ENCODE assay signal across 7 cellular contexts in the genomic region with DNA sequence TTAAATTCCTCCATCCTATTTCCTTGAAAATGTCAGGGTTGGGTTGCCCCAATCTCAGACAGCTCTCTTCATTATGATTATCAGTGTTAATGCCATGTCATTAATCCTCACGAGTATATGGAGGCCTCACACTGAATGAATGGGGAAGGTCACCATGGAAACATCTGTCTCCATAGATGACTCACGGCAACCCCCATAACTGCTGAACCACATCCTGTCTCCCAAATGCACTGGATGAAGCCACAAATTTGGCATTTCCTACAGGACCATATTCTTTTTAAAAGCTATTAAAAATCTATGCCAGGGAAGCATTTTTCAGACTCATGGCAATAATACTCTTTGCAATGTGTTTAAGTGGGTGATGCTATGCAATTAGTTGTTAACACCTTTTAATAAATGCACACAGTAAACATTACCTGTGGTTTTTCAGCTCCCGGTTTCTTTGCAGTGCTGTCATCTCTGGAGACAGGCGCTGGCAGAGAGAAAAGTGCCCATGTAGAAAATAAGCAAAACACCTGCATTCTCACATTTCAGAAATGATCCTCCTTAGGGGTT.
DNase-seq lines count a peak whose midpoint lies in the region; ATAC-seq and TF ChIP-seq lines count a peak whose summit lies in the region.

No MANE protein-coding gene starts in this region.

- H3K9me3 ChIP-seq in upper lobe of right lung: no peaks in the 10 kb centered on the region

- H3K4me3 ChIP-seq in upper lobe of right lung: no peak overlapping the region

- no peaks in the 10 kb centered on the region for H3K27me3 ChIP-seq in upper lobe of right lung

- intact Hi-C loops in upper lobe of right lung (cut with DNase I): no loop called here

- no peak overlapping the region for H3K27ac ChIP-seq in upper lobe of right lung

- H3K36me3 ChIP-seq in upper lobe of right lung: no peaks in the 10 kb centered on the region

- TF ChIP-seq CTCF in upper lobe of right lung (IDR thresholded peaks at IDR 0.05): no peak

- peak; percentile 67 for ATAC-seq in GM18868 (IDR thresholded peaks at IDR 0.05; ENCODE audit: unreplicated experiment)
- ATAC-seq in HG02870 (IDR thresholded peaks at IDR 0.05; ENCODE audit: unreplicated experiment): peak; percentile 68
- no peak for ATAC-seq in upper lobe of right lung

- DNase-seq in NCI-H748 (lab: John Stamatoyannopoulos, UW; ENCODE audit: unreplicated experiment): peak; percentile 90
- DNase-seq in glomerular endothelial cell (ENCODE audit: extremely low read depth, low read depth, low spot score): peak; percentile 64
- no peak for DNase-seq in upper lobe of right lung
- DNase-seq in activated CD8-positive, alpha-beta memory T cell treated with anti-CD3 and anti-CD28 coated beads, Interleukin-2, amount 50 U/mL, for 48 hours: no peak
- no peak for DNase-seq in activated CD4-positive, alpha-beta T cell treated with anti-CD3 and anti-CD28 coated beads for 1 hour

- no peaks in the 10 kb centered on the region for H3K4me1 ChIP-seq in upper lobe of right lung

Comparison
In these comparisons a context has a peak if more than half of its experiments do, and no peak if none do; other contexts are left out.
1. DNase-seq: peak in NCI-H748 (single experiment) and glomerular endothelial cell (single experiment); none in upper lobe of right lung (single experiment), activated CD8-positive, alpha-beta memory T cell treated with anti-CD3 and anti-CD28 coated beads, Interleukin-2, amount 50 U/mL, for 48 hours (single experiment) and activated CD4-positive, alpha-beta T cell treated with anti-CD3 and anti-CD28 coated beads for 1 hour (single experiment).